In genomic region chr7:155816192-155816508, GRCh38 we compare ENCODE assay signal across 35 cellular contexts. TPM values are rescaled to one million over a fixed set of nuclear protein-coding genes. Genes with fewer than 3 reads are reported as not detected.
"Had no signal": no experiment of that assay in that cellular context is flagged by ENCODE, and none has a peak within 500 bp of the region (broad histone marks: within the 10 kb centered on the region; RNA-seq: fewer than 3 reads in every experiment).

No MANE protein-coding gene starts in this region.

- H3K27ac ChIP-seq: brain microvascular endothelial cell, Peyer's patch, SJCRH30, SK-N-MC had no signal

- ATAC-seq: activated T-cell treated with anti-CD3 and anti-CD28 coated beads, Interleukin-2, amount 50 U/mL, for 72 hours; Right ventricle myocardium inferior had no signal

- H3K4me1 ChIP-seq: SJCRH30 had no signal

- H3K36me3 ChIP-seq: brain microvascular endothelial cell, Peyer's patch, SJCRH30 had no signal

- DNase-seq: activated CD4-positive, alpha-beta T cell treated with anti-CD3 and anti-CD28 coated beads, Interleukin-2, amount 10 ng/mL, durations not matched to agents 24 days and 14 days; activated CD4-positive, alpha-beta T cell treated with anti-CD3 and anti-CD28 coated beads, Interleukin-2, amount 50 U/mL, for 4 hours; activated CD8-positive, alpha-beta T cell treated with anti-CD3 and anti-CD28 coated beads for 36 hours; activated effector memory CD4-positive, alpha-beta T cell treated with anti-CD3 and anti-CD28 coated beads, Interleukin-2, amount 50 U/mL, for 16 hours; activated naive CD4-positive, alpha-beta T cell; activated naive CD4-positive, alpha-beta T cell treated with anti-CD3 and anti-CD28 coated beads, Interleukin-2, amount 50 U/mL, for 16 hours; activated naive CD8-positive, alpha-beta T cell treated with anti-CD3 and anti-CD28 coated beads for 36 hours; activated T-cell treated with anti-CD3 and anti-CD28 coated beads, Interleukin-2, amount 50 U/mL, for 1 hour; activated T-cell treated with anti-CD3 and anti-CD28 coated beads, Interleukin-2, amount 50 U/mL, for 72 hours; amniotic stem cell; brain microvascular endothelial cell; central memory CD4-positive, alpha-beta T cell; KG1; NCI-H1048; NCI-H1105 treated with DMSO at 0.1 percent for 48 hours; NCI-H1436; NCI-H1694; NCI-H1930; NCI-H2081 treated with DMSO at 0.1 percent for 48 hours; NCI-H345; NCI-H526; NCI-H748 treated with DMSO at 0.1 percent for 48 hours; NK-92 treated with Interleukin-12 subunit alpha and Interleukin-12 subunit beta, amount 100 ng/mL, for 24 hours; PC-3; Peyer's patch; RPMI8226; SJCRH30; T1000 had no signal

- H3K4me3 ChIP-seq: Peyer's patch, SJCRH30, SK-N-MC had no signal

- H3K9me3 ChIP-seq: Peyer's patch, SJCRH30 had no signal

RNA-seq across cellular contexts. Expression of gene SHH, which starts 3.9 kb away (rescaled TPM):
- total RNA-seq: activated CD4-positive, alpha-beta T cell treated with anti-CD3 and anti-CD28 coated beads, Interleukin-2, amount 10 ng/mL, durations not matched to agents 24 days and 14 days; activated CD8-positive, alpha-beta memory T cell treated with anti-CD3 and anti-CD28 coated beads for 36 hours; activated CD8-positive, alpha-beta T cell treated with anti-CD3 and anti-CD28 coated beads for 36 hours; activated naive CD8-positive, alpha-beta T cell treated with anti-CD3 and anti-CD28 coated beads for 36 hours; activated T-helper 17 cell treated with anti-CD3 and anti-CD28 coated beads, Interleukin-2, amount 50 U/mL, for 72 hours; LHCN-M2; M059J; Right ventricle myocardium inferior; SJCRH30; T-helper 1 cell treated with Interleukin-12 subunit alpha and Interleukin-12 subunit beta and Interleukin-4 antibody, amounts not matched to agents 30 ng/mL and 1 ng/mL, for 36 hours had no signal
